Comparison of ENCODE assay signal across 16 cellular contexts in genomic region chr2:16169381-16169960, GRCh38.
A peak's percentile ranks its signal among the peaks of the same experiment; 100 is the strongest.
DNase-seq lines count a peak whose midpoint lies in the region; ATAC-seq, FAIRE-seq and TF ChIP-seq lines count a peak whose summit lies in the region.
"Had no signal": no experiment of that assay in that cellular context is flagged by ENCODE, and none has a peak within 500 bp of the region (broad histone marks: within the 10 kb centered on the region; RNA-seq: fewer than 3 reads in every experiment).

No MANE protein-coding gene starts in this region.

- no peak overlapping the region for H3K18ac ChIP-seq in mesendoderm (ENCODE audit: low read length)

- DNase-seq in DND-41 (no peak), SK-N-DZ (ENCODE audit: low spot score) (peak; percentile 98), mesendoderm (no peak), NOMO-1 (lab: John Stamatoyannopoulos, UW; ENCODE audit: unreplicated experiment in 2 of 2) (no peak), NCI-H69 (lab: John Stamatoyannopoulos, UW) (no peak), pancreas (no peak), NCI-H1417 treated with DMSO at 0.1 percent for 48 hours (lab: John Stamatoyannopoulos, UW) (no peak)
- DNase-seq: 8988T; Calu3; CD8-positive, alpha-beta T cell; DMS79 treated with DMSO at 0.1 percent for 48 hours; EL; HCEC 1CT had no signal

- H3K4ac ChIP-seq in mesendoderm (ENCODE audit: low read depth, low read length), result no peak overlapping the region

- TF ChIP-seq CTCF in DND-41 (IDR thresholded peaks at IDR 0.05; ENCODE audit: borderline replicate concordance, extremely low read depth, low read length, poor library complexity, severe bottlenecking) (no peak), pancreas (IDR thresholded peaks at IDR 0.05) (no peak)

- no peaks in the 10 kb centered on the region for H3K9me3 ChIP-seq in DND-41 (ENCODE audit: insufficient read depth, low read length, severe bottlenecking)
- no peaks in the 10 kb centered on the region for H3K9me3 ChIP-seq in pancreas

- ATAC-seq in DND-41 (ENCODE audit: insufficient read depth, low read depth) (no peak), pancreas (no peak)
- ATAC-seq: CD8-positive, alpha-beta T cell; GM12878 had no signal

- H4K8ac ChIP-seq in mesendoderm (ENCODE audit: low read depth, low read length), result no peak overlapping the region

- no peak overlapping the region for H3K23ac ChIP-seq in mesendoderm (ENCODE audit: low read length)

- H3K4me1 ChIP-seq in DND-41 (ENCODE audit: insufficient read depth, low read length) (no peaks in the 10 kb centered on the region), mesendoderm (ENCODE audit: control insufficient read depth, low read depth, low read length) (no peaks in the 10 kb centered on the region), pancreas (no peaks in the 10 kb centered on the region)
- H3K4me1 ChIP-seq: BLaER1 treated with 17β-estradiol and CSF1 and Interleukin-3, amounts not matched to agents 10 nM and 100 nM had no signal

- 100% methylated on average over 1 of the region's 8 CpGs for WGBS in mesendoderm (ENCODE audit: extremely low coverage, insufficient coverage, low lambda C conversion rate)
- WGBS in pancreas, 2 donors, result 63 to 76% methylated on average over 8 of the region's 8 CpGs

- H3K36me3 ChIP-seq in DND-41 (ENCODE audit: insufficient read depth, low read length), result no peaks in the 10 kb centered on the region
- H3K36me3 ChIP-seq in mesendoderm (ENCODE audit: control insufficient read depth, insufficient read depth, low read length), result no peaks in the 10 kb centered on the region
- no peaks in the 10 kb centered on the region for H3K36me3 ChIP-seq in pancreas
- H3K36me3 ChIP-seq: BLaER1 treated with 17β-estradiol and CSF1 and Interleukin-3, amounts not matched to agents 10 nM and 100 nM had no signal

- H3K27me3 ChIP-seq in DND-41 (ENCODE audit: insufficient read depth, low read length, poor library complexity) (no peaks in the 10 kb centered on the region), mesendoderm (ENCODE audit: insufficient read depth, low read length, poor library complexity) (no peaks in the 10 kb centered on the region), pancreas (no peaks in the 10 kb centered on the region)
- H3K27me3 ChIP-seq: BLaER1 treated with 17β-estradiol and CSF1 and Interleukin-3, amounts not matched to agents 10 nM and 100 nM had no signal

- H3K9ac ChIP-seq in DND-41 (ENCODE audit: low read depth, low read length) (no peak overlapping the region), mesendoderm (ENCODE audit: low read length) (no peak overlapping the region)
- H3K9ac ChIP-seq: BLaER1 treated with 17β-estradiol and CSF1 and Interleukin-3, amounts not matched to agents 10 nM and 100 nM had no signal

- no peak overlapping the region for H2AK5ac ChIP-seq in mesendoderm (ENCODE audit: low read length)

- no peak for FAIRE-seq in pancreas (lab: Jason Lieb, UNC)
- FAIRE-seq: GM12878 had no signal

- H3K4me2 ChIP-seq in DND-41 (ENCODE audit: insufficient read depth, low read length) (no peak overlapping the region), mesendoderm (ENCODE audit: low read length) (no peak overlapping the region)
- H3K4me2 ChIP-seq: BLaER1 treated with 17β-estradiol and CSF1 and Interleukin-3, amounts not matched to agents 10 nM and 100 nM had no signal

- no peak overlapping the region for H3K27ac ChIP-seq in DND-41 (ENCODE audit: low read length)
- H3K27ac ChIP-seq in mesendoderm (ENCODE audit: low read depth, low read length), result no peak overlapping the region
- H3K27ac ChIP-seq in pancreas, result no peak overlapping the region
- H3K27ac ChIP-seq: BLaER1 treated with 17β-estradiol and CSF1 and Interleukin-3, amounts not matched to agents 10 nM and 100 nM; HL-60 had no signal

- no peak overlapping the region for H2BK15ac ChIP-seq in mesendoderm (replicated peaks; ENCODE audit: low read depth)

- no peaks in the 10 kb centered on the region for H3K79me1 ChIP-seq in mesendoderm (ENCODE audit: low read length)

- intact Hi-C loops in pancreas (cut with DNase I), result no loop called here

- no peak overlapping the region for H3K56ac ChIP-seq in mesendoderm (ENCODE audit: low read length)

- H3K79me2 ChIP-seq in DND-41 (ENCODE audit: insufficient read depth, low read length) (no peaks in the 10 kb centered on the region), mesendoderm (ENCODE audit: control insufficient read depth, insufficient read depth, low read length) (no peaks in the 10 kb centered on the region)

- no peaks in the 10 kb centered on the region for H4K20me1 ChIP-seq in DND-41 (ENCODE audit: insufficient read depth, low read length)
- H4K20me1 ChIP-seq: BLaER1 treated with 17β-estradiol and CSF1 and Interleukin-3, amounts not matched to agents 10 nM and 100 nM had no signal

- no peak overlapping the region for H2BK120ac ChIP-seq in mesendoderm (ENCODE audit: low read depth, low read length)

- 0 out of 2 replicates have a peak overlapping the region, but pooled peaks have one; percentile 1 for H2AFZ ChIP-seq in DND-41 (ENCODE audit: low read depth, low read length)

- no peak overlapping the region for H3K4me3 ChIP-seq in DND-41 (ENCODE audit: low read depth in 1 of 2, low read length in 2 of 2)
- no peak overlapping the region for H3K4me3 ChIP-seq in mesendoderm (ENCODE audit: low read length)
- H3K4me3 ChIP-seq in pancreas, result no peak overlapping the region
- H3K4me3 ChIP-seq: BLaER1 treated with 17β-estradiol and CSF1 and Interleukin-3, amounts not matched to agents 10 nM and 100 nM; GM12878 had no signal

- H4K5ac ChIP-seq in mesendoderm (ENCODE audit: low read length), result peak overlapping the region; percentile 6

- no peak overlapping the region for H2BK5ac ChIP-seq in mesendoderm (ENCODE audit: low read length)
